In the genomic region with DNA sequence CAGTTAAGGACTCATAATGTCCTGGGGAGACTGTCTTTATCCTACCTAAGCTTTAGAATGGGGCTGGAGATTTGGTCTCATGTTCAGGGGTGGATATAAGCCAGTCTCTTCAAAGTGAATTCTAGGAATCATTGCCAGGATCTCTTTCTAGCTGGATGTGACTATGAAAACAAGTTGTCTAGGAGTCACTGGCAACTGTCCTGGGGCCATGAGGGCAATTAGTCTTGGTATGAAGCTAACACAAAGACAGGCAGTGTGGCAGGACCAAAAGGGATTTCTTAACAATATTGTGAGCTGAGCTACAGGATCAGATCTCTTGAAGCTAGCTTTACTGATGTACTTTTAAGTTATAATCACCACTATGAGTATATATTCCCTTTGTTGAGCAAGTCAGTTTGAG, we compare ENCODE assay signal across 19 cellular contexts.
"Had no signal": no experiment of that assay in that cellular context is flagged by ENCODE, and none has a peak within 500 bp of the region (broad histone marks: within the 10 kb centered on the region; RNA-seq: fewer than 3 reads in every experiment).

No MANE protein-coding gene starts in this region.

- H3K4me3 ChIP-seq: hepatocyte, neural progenitor cell, pancreas, stomach, thoracic aorta, transverse colon had no signal

- H3K27me3 ChIP-seq: neural progenitor cell, pancreas, stomach, transverse colon had no signal

- H3K36me3 ChIP-seq: neural progenitor cell, pancreas, stomach, thoracic aorta, transverse colon had no signal

- H3K79me2 ChIP-seq: hepatocyte had no signal

- H3K4me1 ChIP-seq: foreskin keratinocyte, transverse colon had no signal

- DNase-seq: effector memory CD8-positive, alpha-beta T cell; foreskin keratinocyte; head of caudate nucleus; kidney glomerular epithelial cell; mammary epithelial cell; natural killer cell; nucleus accumbens; pancreas; right cardiac atrium; stimulated activated CD4-positive, alpha-beta T cell treated with anti-CD3 and anti-CD28 coated beads, Interleukin-12 subunit alpha, Interleukin-12 subunit beta, amount 100 ng/mL, for 4 hours; stimulated activated naive CD4-positive, alpha-beta T cell; stomach; transverse colon had no signal

- ATAC-seq: effector memory CD8-positive, alpha-beta T cell; foreskin keratinocyte; natural killer cell; pancreas; right cardiac atrium had no signal

- H3K4me2 ChIP-seq: hepatocyte, neural progenitor cell had no signal

- FAIRE-seq: colon, pancreas, small intestine had no signal

- H3K9ac ChIP-seq: neural progenitor cell had no signal

- H3K27ac ChIP-seq: epithelial cell of prostate, foreskin keratinocyte, hepatocyte, neural progenitor cell, pancreas, stomach, thoracic aorta, transverse colon had no signal

- H3K9me3 ChIP-seq: pancreas, stomach, thoracic aorta, transverse colon had no signal
